ENCODE assay signal across 8 cellular contexts in genomic region chr4:3346146-3346545, GRCh38. TPM values are rescaled to one million over a fixed set of nuclear protein-coding genes. Genes with fewer than 3 reads are reported as not detected.
DNase-seq lines count a peak whose midpoint lies in the region; ATAC-seq and TF ChIP-seq lines count a peak whose summit lies in the region.

No MANE protein-coding gene starts in this region.

- H3K9me3 ChIP-seq in OCI-LY1 (ENCODE audit: low read length), result no peaks in the 10 kb centered on the region

- no peaks in the 10 kb centered on the region for H3K9me2 ChIP-seq in OCI-LY1 (ENCODE audit: low read depth, low read length)

- no peak overlapping the region for H2AFZ ChIP-seq in OCI-LY1 (ENCODE audit: low read length)

- ATAC-seq in HG03565 (IDR thresholded peaks at IDR 0.05; ENCODE audit: unreplicated experiment) (peak; percentile 53), HG03095 (IDR thresholded peaks at IDR 0.05; ENCODE audit: unreplicated experiment) (no peak)
- peak; percentile 83 for ATAC-seq in stimulated activated memory B cell treated with anti-CD40 and anti-IgM and Interleukin-4, amounts not matched to agents 10 μg/mL and 1 μg/mL and 100 μg/mL, for 72 hours

- peak; percentile 38 for DNase-seq in AG04449 (ENCODE audit: low read depth, low spot score)
- peak; percentile 84 for DNase-seq in ELR (ENCODE audit: low read depth)
- peak; percentile 92 for DNase-seq in MCF 10A (ENCODE audit: unreplicated experiment)
- peak; percentile 46 to 49 (median 48) for DNase-seq in immature natural killer cell

- no peaks in the 10 kb centered on the region for H3K4me1 ChIP-seq in OCI-LY1 (ENCODE audit: insufficient read depth, low read length, severe bottlenecking)

- H3K79me2 ChIP-seq in OCI-LY1 (ENCODE audit: insufficient read depth, low read length), result no peaks in the 10 kb centered on the region

- peak; percentile 64 for TF ChIP-seq CTCF in AG04449 (IDR thresholded peaks at IDR 0.05; ENCODE audit: insufficient read depth, low read length, missing control alignments)
- peak; percentile 51 for TF ChIP-seq CTCF in OCI-LY1 (IDR thresholded peaks at IDR 0.05; ENCODE audit: low read length)
- TF ChIP-seq CTCF in MCF 10A (IDR thresholded peaks at IDR 0.05; ENCODE audit: unreplicated experiment), result peak; percentile 91

- H3K4me3 Mint-ChIP-seq in MCF 10A (ENCODE audit: unreplicated experiment), result no peak overlapping the region
- no peak overlapping the region for H3K4me3 Mint-ChIP-seq in immature natural killer cell
- H3K4me3 Mint-ChIP-seq in stimulated activated memory B cell treated with anti-CD40 and anti-IgM and Interleukin-4, amounts not matched to agents 10 μg/mL and 1 μg/mL and 100 μg/mL, for 72 hours, result no peak overlapping the region

- H3K4me1 Mint-ChIP-seq in MCF 10A (ENCODE audit: insufficient read depth, unreplicated experiment), result peaks cover 9% of the 10 kb centered on the region
- H3K4me1 Mint-ChIP-seq in immature natural killer cell, result peaks cover 19 to 33% of the 10 kb centered on the region in 2 donors
- peaks cover 15% of the 10 kb centered on the region for H3K4me1 Mint-ChIP-seq in stimulated activated memory B cell treated with anti-CD40 and anti-IgM and Interleukin-4, amounts not matched to agents 10 μg/mL and 1 μg/mL and 100 μg/mL, for 72 hours

- BruUV-seq in MCF 10A (replicated peaks; lab: Mats Ljungman, UMichigan), result no TSS peak

- no peaks in the 10 kb centered on the region for H3K9me3 Mint-ChIP-seq in MCF 10A (ENCODE audit: unreplicated experiment)
- no peaks in the 10 kb centered on the region for H3K9me3 Mint-ChIP-seq in immature natural killer cell
- H3K9me3 Mint-ChIP-seq in stimulated activated memory B cell treated with anti-CD40 and anti-IgM and Interleukin-4, amounts not matched to agents 10 μg/mL and 1 μg/mL and 100 μg/mL, for 72 hours, result no peaks in the 10 kb centered on the region

- CTCF ChIA-PET in AG04449 (lab: Yijun Ruan, JAX) (interaction anchor here (0.6 to 7.8 kb wide), 45 partner anchors 8 to 597 kb away, joined by 3 to 309 read pairs (median 4); partner anchors contain the start of gene HGFAC), MCF 10A (lab: Yijun Ruan, JAX) (interaction anchor here (0.6 to 4.3 kb wide), 30 partner anchors 11 to 515 kb away, joined by 3 to 46 read pairs (median 4); partner anchors contain the start of gene HGFAC)

- H3K27me3 Mint-ChIP-seq in MCF 10A (ENCODE audit: insufficient read depth, unreplicated experiment) (no peaks in the 10 kb centered on the region), immature natural killer cell (ENCODE audit: low read depth in 3 of 3) (peaks cover 0 to 2% (median 2%) of the 10 kb centered on the region in 3 donors)
- H3K27me3 Mint-ChIP-seq in stimulated activated memory B cell treated with anti-CD40 and anti-IgM and Interleukin-4, amounts not matched to agents 10 μg/mL and 1 μg/mL and 100 μg/mL, for 72 hours, result no peaks in the 10 kb centered on the region

- POLR2A ChIA-PET in AG04449 (lab: Yijun Ruan, JAX) (no interaction called here), MCF 10A (lab: Yijun Ruan, JAX) (interaction anchor here (0.9 to 1.3 kb wide), 3 partner anchors 21 to 135 kb away, joined by 3 to 9 read pairs (median 4); no protein-coding TSS in a partner anchor)

- no peaks in the 10 kb centered on the region for H3K36me3 ChIP-seq in OCI-LY1 (ENCODE audit: insufficient read depth, low read length)

- H3K9ac ChIP-seq in OCI-LY1 (ENCODE audit: low read length), result no peak overlapping the region

- H3K36me3 Mint-ChIP-seq in MCF 10A (ENCODE audit: insufficient read depth, unreplicated experiment) (no peaks in the 10 kb centered on the region), immature natural killer cell (peaks cover 0 to 6% (median 0%) of the 10 kb centered on the region in 3 donors)
- no peaks in the 10 kb centered on the region for H3K36me3 Mint-ChIP-seq in stimulated activated memory B cell treated with anti-CD40 and anti-IgM and Interleukin-4, amounts not matched to agents 10 μg/mL and 1 μg/mL and 100 μg/mL, for 72 hours

- intact Hi-C loops in MCF 10A (cut with micrococcal nuclease), result loop anchor here (1.0 to 5.0 kb wide), 5 partner anchors 42 to 535 kb away; no protein-coding TSS in a partner anchor

- H3K27ac ChIP-seq in OCI-LY1 (ENCODE audit: low read depth, low read length, poor library complexity, severe bottlenecking), result no peak overlapping the region

- no peak overlapping the region for H3K4me2 ChIP-seq in OCI-LY1 (ENCODE audit: low read length)

- H3F3A ChIP-seq in OCI-LY1 (ENCODE audit: insufficient read depth, low read length), result no peaks in the 10 kb centered on the region

- no peaks in the 10 kb centered on the region for H4K20me1 ChIP-seq in OCI-LY1 (ENCODE audit: insufficient read depth, low read length)

- H3K27ac Mint-ChIP-seq in MCF 10A (ENCODE audit: low read depth, unreplicated experiment) (no peak overlapping the region), immature natural killer cell (no peak overlapping the region)
- no peak overlapping the region for H3K27ac Mint-ChIP-seq in stimulated activated memory B cell treated with anti-CD40 and anti-IgM and Interleukin-4, amounts not matched to agents 10 μg/mL and 1 μg/mL and 100 μg/mL, for 72 hours

- no peak overlapping the region for H3K4me3 ChIP-seq in AG04449 (ENCODE audit: low read depth, low read length)
- no peak overlapping the region for H3K4me3 ChIP-seq in OCI-LY1 (ENCODE audit: low read depth, low read length, poor library complexity, severe bottlenecking)

- no peaks in the 10 kb centered on the region for H3K27me3 ChIP-seq in OCI-LY1 (ENCODE audit: insufficient read depth, low read length)

RNA-seq across cellular contexts. Expression of gene RGS12, which starts 53.3 kb away (rescaled TPM):
- total RNA-seq in MCF 10A (2022), result 28.3 and 36.0 TPM in 2 replicates
- polyA plus RNA-seq in immature natural killer cell, result 1 to 10 TPM in 2 of 3 donors, not detected in 1; 2.5 to 2.7 TPM

Comparison
In these comparisons a context has a peak if more than half of its experiments do, and no peak if none do; other contexts are left out.
1. DNase-seq: peak in every context shown above with its lines; median percentile 92 in MCF 10A; 84 in ELR; 48 in immature natural killer cell; 38 in AG04449.